In the genomic region with DNA sequence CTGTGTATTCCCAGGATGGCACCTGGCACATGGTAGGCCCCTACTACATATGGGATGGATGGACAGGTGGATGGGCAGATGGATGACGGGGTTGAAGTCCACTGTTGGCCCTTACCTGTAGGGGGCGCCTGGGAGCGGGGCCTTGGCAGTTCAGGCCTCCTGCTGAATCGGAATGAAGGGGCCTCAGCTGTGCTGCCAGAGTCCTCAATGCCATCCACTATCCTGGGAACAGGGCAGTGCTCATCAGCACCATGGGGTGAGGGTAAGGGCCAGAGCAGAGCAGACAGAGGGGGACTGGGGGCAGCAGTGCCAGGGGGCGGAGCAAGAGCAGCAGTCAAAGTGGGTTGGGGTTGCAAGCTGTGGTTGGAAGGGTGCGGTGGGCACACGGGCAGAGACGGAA, we compare ENCODE assay signal across 8 cellular contexts. TPM values are rescaled to one million over a fixed set of nuclear protein-coding genes. Genes with fewer than 3 reads are reported as not detected.
DNase-seq lines count a peak whose midpoint lies in the region; ATAC-seq and TF ChIP-seq lines count a peak whose summit lies in the region.

No MANE protein-coding gene starts in this region.

- DNase-seq in AG04449 (ENCODE audit: low read depth, low spot score) (no peak), H7 (peak; percentile 92), iPS-NIHi11 (ENCODE audit: low spot score) (peak; percentile 85), DMS153 (lab: John Stamatoyannopoulos, UW) (no peak), germinal center (ENCODE audit: low spot score) (no peak), NCI-H187 treated with DMSO at 0.1 percent for 48 hours (lab: John Stamatoyannopoulos, UW) (no peak), ascending aorta (ENCODE audit: low spot score in 2 of 2) (no peak)
- peak; percentile 63 for DNase-seq in activated CD8-positive, alpha-beta T cell treated with anti-CD3 and anti-CD28 coated beads, Interleukin-2, amount 10 ng/mL, durations not matched to agents 7 days and 5 days

- H3K9me3 ChIP-seq in ascending aorta, result no peaks in the 10 kb centered on the region

- POLR2A ChIA-PET in AG04449 (lab: Yijun Ruan, JAX), result no interaction called here
- POLR2A ChIA-PET in activated CD8-positive, alpha-beta T cell treated with anti-CD3 and anti-CD28 coated beads, Interleukin-2, amount 10 ng/mL, durations not matched to agents 7 days and 5 days (lab: Charles Lee), result no interaction called here

- no peaks in the 10 kb centered on the region for H3K27me3 Mint-ChIP-seq in activated CD8-positive, alpha-beta T cell treated with anti-CD3 and anti-CD28 coated beads, Interleukin-2, amount 10 ng/mL, durations not matched to agents 7 days and 5 days (ENCODE audit: low read depth)

- H3K4me1 ChIP-seq in ascending aorta, result no peaks in the 10 kb centered on the region

- H3K27me3 ChIP-seq in H7 (ENCODE audit: control insufficient read depth, insufficient read depth, low read length), result no peaks in the 10 kb centered on the region
- H3K27me3 ChIP-seq in ascending aorta, result no peaks in the 10 kb centered on the region

- H3K27ac Mint-ChIP-seq in activated CD8-positive, alpha-beta T cell treated with anti-CD3 and anti-CD28 coated beads, Interleukin-2, amount 10 ng/mL, durations not matched to agents 7 days and 5 days, result no peak overlapping the region

- no peaks in the 10 kb centered on the region for H3K9me3 Mint-ChIP-seq in activated CD8-positive, alpha-beta T cell treated with anti-CD3 and anti-CD28 coated beads, Interleukin-2, amount 10 ng/mL, durations not matched to agents 7 days and 5 days (ENCODE audit: insufficient read depth)

- H3K4me3 Mint-ChIP-seq in activated CD8-positive, alpha-beta T cell treated with anti-CD3 and anti-CD28 coated beads, Interleukin-2, amount 10 ng/mL, durations not matched to agents 7 days and 5 days, result no peak overlapping the region

- no peaks in the 10 kb centered on the region for H3K36me3 Mint-ChIP-seq in activated CD8-positive, alpha-beta T cell treated with anti-CD3 and anti-CD28 coated beads, Interleukin-2, amount 10 ng/mL, durations not matched to agents 7 days and 5 days (ENCODE audit: low read depth)

- TF ChIP-seq CTCF in AG04449 (IDR thresholded peaks at IDR 0.05; ENCODE audit: insufficient read depth, low read length, missing control alignments), result peak; percentile 16
- TF ChIP-seq CTCF in ascending aorta (IDR thresholded peaks at IDR 0.05), result peak in 1 of 3 experiments; percentile 11

- H3K27ac ChIP-seq in ascending aorta, result no peak overlapping the region

- intact Hi-C loops in ascending aorta (cut with DNase I), result no loop called here

- peaks cover 3% of the 10 kb centered on the region for H3K4me1 Mint-ChIP-seq in activated CD8-positive, alpha-beta T cell treated with anti-CD3 and anti-CD28 coated beads, Interleukin-2, amount 10 ng/mL, durations not matched to agents 7 days and 5 days (ENCODE audit: low read depth)

- CTCF ChIA-PET in AG04449 (lab: Yijun Ruan, JAX), result interaction anchor here (0.7 to 1.6 kb wide), 4 partner anchors 11 to 19 kb away, joined by 3 to 7 read pairs (median 5); no protein-coding TSS in a partner anchor
- CTCF ChIA-PET in activated CD8-positive, alpha-beta T cell treated with anti-CD3 and anti-CD28 coated beads, Interleukin-2, amount 10 ng/mL, durations not matched to agents 7 days and 5 days (lab: Charles Lee), result interaction anchor here (0.6 to 2.8 kb wide), 6 partner anchors 17 to 243 kb away, joined by 3 to 22 read pairs (median 4); partner anchors contain the start of gene KCNH4

- no peak overlapping the region for H3K4me3 ChIP-seq in AG04449 (ENCODE audit: low read depth, low read length)
- H3K4me3 ChIP-seq in H7 (ENCODE audit: insufficient read depth, low read depth, low read length), result no peak overlapping the region
- H3K4me3 ChIP-seq in ascending aorta, result no peak overlapping the region

- H3K36me3 ChIP-seq in H7 (replicated peaks; ENCODE audit: control insufficient read depth, insufficient read depth, low read length) (no peaks in the 10 kb centered on the region), ascending aorta (no peaks in the 10 kb centered on the region)

- ATAC-seq in activated CD8-positive, alpha-beta T cell treated with anti-CD3 and anti-CD28 coated beads, Interleukin-2, amount 10 ng/mL, durations not matched to agents 7 days and 5 days, result peak; percentile 42

RNA-seq across cellular contexts. Expression of gene RAB5C, which starts 8.3 kb away (rescaled TPM):
- total RNA-seq in H7 (2014; rRNA removed; shearing (Covaris generic)), result 82.9 and 91.4 TPM in 2 replicates
- total RNA-seq in activated CD8-positive, alpha-beta T cell treated with anti-CD3 and anti-CD28 coated beads, Interleukin-2, amount 10 ng/mL, durations not matched to agents 7 days and 5 days, result 100 to 1,000 TPM; 102 to 107 TPM
- total RNA-seq in ascending aorta, result 137 TPM

RNA-seq across cellular contexts. Expression of gene KCNH4, which starts 17.8 kb away (rescaled TPM):
- total RNA-seq in H7 (2014; rRNA removed; shearing (Covaris generic)), result 0.10 TPM in 1 of 2 replicates, not detected in the other
- total RNA-seq in activated CD8-positive, alpha-beta T cell treated with anti-CD3 and anti-CD28 coated beads, Interleukin-2, amount 10 ng/mL, durations not matched to agents 7 days and 5 days, result under 1 TPM; 0.05 to 0.13 TPM
- not detected for total RNA-seq in ascending aorta

RNA-seq across cellular contexts. Expression of gene HCRT, which starts 22.1 kb away (rescaled TPM):
- 0.26 TPM in 1 of 2 replicates, not detected in the other for total RNA-seq in H7 (2014; rRNA removed; shearing (Covaris generic))
- not detected for total RNA-seq in activated CD8-positive, alpha-beta T cell treated with anti-CD3 and anti-CD28 coated beads, Interleukin-2, amount 10 ng/mL, durations not matched to agents 7 days and 5 days
- not detected for total RNA-seq in ascending aorta

RNA-seq across cellular contexts. Expression of gene GHDC, which starts 31.2 kb away (rescaled TPM):
- 11.5 and 24.3 TPM in 2 replicates for total RNA-seq in H7 (2014; rRNA removed; shearing (Covaris generic))
- total RNA-seq in activated CD8-positive, alpha-beta T cell treated with anti-CD3 and anti-CD28 coated beads, Interleukin-2, amount 10 ng/mL, durations not matched to agents 7 days and 5 days, result 10 to 100 TPM; 16.6 to 17.2 TPM
- total RNA-seq in ascending aorta, result 94.3 TPM

RNA-seq across cellular contexts. Expression of gene HSPB9, which starts 40.5 kb away (rescaled TPM):
- 0.10 and 0.22 TPM in 2 replicates for total RNA-seq in H7 (2014; rRNA removed; shearing (Covaris generic))
- under 1 TPM; 0.16 to 0.29 TPM for total RNA-seq in activated CD8-positive, alpha-beta T cell treated with anti-CD3 and anti-CD28 coated beads, Interleukin-2, amount 10 ng/mL, durations not matched to agents 7 days and 5 days
- total RNA-seq in ascending aorta, result not detected

Comparison
In these comparisons a context has a peak if more than half of its experiments do, and no peak if none do; other contexts are left out.
1. DNase-seq: peak in H7 (single experiment), activated CD8-positive, alpha-beta T cell treated with anti-CD3 and anti-CD28 coated beads, Interleukin-2, amount 10 ng/mL, durations not matched to agents 7 days and 5 days (single experiment) and iPS-NIHi11 (single experiment); none in AG04449 (single experiment), DMS153 (single experiment), germinal center (single experiment), NCI-H187 treated with DMSO at 0.1 percent for 48 hours (single experiment) and ascending aorta (0 of 2).